ENCODE assay signal across 7 cellular contexts in genomic region chr16:67942200-67942509, GRCh38. TPM values are rescaled to one million over a fixed set of nuclear protein-coding genes. Genes with fewer than 3 reads are reported as not detected.
A peak's percentile ranks its signal among the peaks of the same experiment; 100 is the strongest.
DNase-seq lines count a peak whose midpoint lies in the region; ATAC-seq and TF ChIP-seq lines count a peak whose summit lies in the region.

No MANE protein-coding gene starts in this region.

- DNase-seq in G401 (ENCODE audit: low spot score) (peak; percentile 54), HuH-7 (ENCODE audit: low spot score) (peak; percentile 96), activated B cell treated with CpG ODN at 0.5 μM for 24 hours (no peak), esophagus muscularis mucosa (ENCODE audit: extremely low spot score) (no peak), osteoblast (ENCODE audit: insufficient read length, low spot score, missing footprints) (peak; percentile 96), NCI-H2107 treated with DMSO at 0.1 percent for 48 hours (lab: John Stamatoyannopoulos, UW; ENCODE audit: unreplicated experiment) (no peak)

- in situ Hi-C loops in G401 (cut with HindIII; ENCODE audit: low sequenced_read_pairs), result no loop called here

- peaks cover 39% of the 10 kb centered on the region for H4K20me1 ChIP-seq in osteoblast (ENCODE audit: insufficient read depth, low read length)

- peaks cover 22% of the 10 kb centered on the region for H3K4me1 Mint-ChIP-seq in activated B cell treated with CpG ODN at 0.5 μM for 24 hours

- H3K36me3 ChIP-seq in esophagus muscularis mucosa (peaks cover 42 to 84% (median 71%) of the 10 kb centered on the region in 4 donors), osteoblast (ENCODE audit: insufficient read depth, low read length) (peaks cover 81% of the 10 kb centered on the region)

- no peaks in the 10 kb centered on the region for H3K27me3 ChIP-seq in esophagus muscularis mucosa
- H3K27me3 ChIP-seq in osteoblast (ENCODE audit: insufficient read depth, low read length), result no peaks in the 10 kb centered on the region

- no peaks in the 10 kb centered on the region for H3K27me3 Mint-ChIP-seq in activated B cell treated with CpG ODN at 0.5 μM for 24 hours

- no peak overlapping the region for H2AFZ ChIP-seq in osteoblast (ENCODE audit: low read length)

- TF ChIP-seq CTCF in activated B cell treated with CpG ODN at 0.5 μM for 24 hours (IDR thresholded peaks at IDR 0.05), result no peak
- TF ChIP-seq CTCF in esophagus muscularis mucosa (IDR thresholded peaks at IDR 0.05), result peak; percentile 35 to 70 (median 44)
- peak; percentile 76 for TF ChIP-seq CTCF in osteoblast (IDR thresholded peaks at IDR 0.05; ENCODE audit: extremely low read depth, low read depth, low read length)

- H3K4me2 ChIP-seq in osteoblast (ENCODE audit: insufficient read depth, low read length), result no peak overlapping the region

- intact Hi-C loops in activated B cell treated with CpG ODN at 0.5 μM for 24 hours (cut with micrococcal nuclease), result no loop called here
- intact Hi-C loops in esophagus muscularis mucosa (cut with DNase I), result no loop called here

- H3K9me3 ChIP-seq in esophagus muscularis mucosa, result no peaks in the 10 kb centered on the region
- no peaks in the 10 kb centered on the region for H3K9me3 ChIP-seq in osteoblast (ENCODE audit: low read depth, low read length)

- H3K79me2 ChIP-seq in osteoblast (ENCODE audit: insufficient read depth, low read length), result peaks cover 25% of the 10 kb centered on the region

- H3K4me3 ChIP-seq in esophagus muscularis mucosa (no peak overlapping the region), osteoblast (ENCODE audit: insufficient read depth, low read length) (no peak overlapping the region)

- WGBS in esophagus muscularis mucosa, result 83% methylated on average over 6 of the region's 6 CpGs

- no peak overlapping the region for H3K27ac Mint-ChIP-seq in activated B cell treated with CpG ODN at 0.5 μM for 24 hours

- POLR2A ChIA-PET in activated B cell treated with CpG ODN at 0.5 μM for 24 hours (lab: Charles Lee), result interaction anchor here (0.6 to 1.4 kb wide), 3 partner anchors 9 to 130 kb away, joined by 3 to 4 read pairs (median 3); no protein-coding TSS in a partner anchor

- H3K9me3 Mint-ChIP-seq in activated B cell treated with CpG ODN at 0.5 μM for 24 hours, result no peaks in the 10 kb centered on the region

- TF ChIP-seq POLR2A in esophagus muscularis mucosa (IDR thresholded peaks at IDR 0.05; ENCODE audit: low read depth), result no peak

- H3K4me1 ChIP-seq in esophagus muscularis mucosa, result peaks cover 31 to 75% (median 59%) of the 10 kb centered on the region in 4 donors
- H3K4me1 ChIP-seq in osteoblast (ENCODE audit: insufficient read depth, low read length), result peaks cover 4% of the 10 kb centered on the region

- H3K27ac ChIP-seq in esophagus muscularis mucosa (replicated peaks in 1 of 4), result peak overlapping the region in 3 of 4 donors; percentile 74 to 85 (median 84)
- H3K27ac ChIP-seq in osteoblast (ENCODE audit: low read depth, low read length), result no peak overlapping the region

- CTCF ChIA-PET in activated B cell treated with CpG ODN at 0.5 μM for 24 hours (lab: Charles Lee), result interaction anchor here (0.6 to 2.6 kb wide), 9 partner anchors 10 to 123 kb away, joined by 3 to 15 read pairs (median 3); no protein-coding TSS in a partner anchor

- no peak for TF ChIP-seq EP300 in esophagus muscularis mucosa (IDR thresholded peaks at IDR 0.05)

- ATAC-seq in activated B cell treated with CpG ODN at 0.5 μM for 24 hours (ENCODE audit: low read depth), result peak; percentile 81
- no peak for ATAC-seq in HG02678 (IDR thresholded peaks at IDR 0.05; ENCODE audit: unreplicated experiment)

- no peak overlapping the region for H3K4me3 Mint-ChIP-seq in activated B cell treated with CpG ODN at 0.5 μM for 24 hours

- peaks cover 13% of the 10 kb centered on the region for H3K36me3 Mint-ChIP-seq in activated B cell treated with CpG ODN at 0.5 μM for 24 hours (ENCODE audit: low read depth)

RNA-seq across cellular contexts. Expression of gene LCAT, which starts 1.8 kb away (rescaled TPM):
- total RNA-seq in G401 (2014; rRNA removed; shearing (Covaris generic)), result 6.0 and 8.1 TPM in 2 replicates
- 15.8 and 17.0 TPM in 2 replicates for total RNA-seq in activated B cell treated with CpG ODN at 0.5 μM for 24 hours
- total RNA-seq in esophagus muscularis mucosa, result 10 to 100 TPM; 13.9 to 43.1 (median 22.0) TPM
- total RNA-seq in osteoblast, result 6.9 and 8.8 TPM in 2 replicates

RNA-seq across cellular contexts. Expression of gene PSMB10, which starts 5.5 kb away (rescaled TPM):
- 17.1 and 26.2 TPM in 2 replicates for total RNA-seq in G401 (2014; rRNA removed; shearing (Covaris generic))
- total RNA-seq in activated B cell treated with CpG ODN at 0.5 μM for 24 hours (202 and 232 TPM in 2 replicates), esophagus muscularis mucosa (10 to 100 TPM; 17.2 to 51.6 (median 36.1) TPM), osteoblast (44.5 and 47.0 TPM in 2 replicates)

RNA-seq across cellular contexts. Expression of gene CTRL, which starts 10.5 kb away (rescaled TPM):
- 0.18 TPM in 1 of 2 replicates, not detected in the other for total RNA-seq in G401 (2014; rRNA removed; shearing (Covaris generic))
- total RNA-seq in activated B cell treated with CpG ODN at 0.5 μM for 24 hours (4.1 and 6.2 TPM in 2 replicates), esophagus muscularis mucosa (1 to 10 TPM in 1 of 4 donors, under 1 TPM in 2, not detected in 1; 0.80 to 1.1 (median 0.99) TPM), osteoblast (0.36 and 0.59 TPM in 2 replicates)

RNA-seq across cellular contexts. Expression of gene SLC12A4, which starts 26.3 kb away (rescaled TPM):
- 30.0 and 46.2 TPM in 2 replicates for total RNA-seq in G401 (2014; rRNA removed; shearing (Covaris generic))
- total RNA-seq in activated B cell treated with CpG ODN at 0.5 μM for 24 hours (24.6 and 37.9 TPM in 2 replicates), esophagus muscularis mucosa (100 to 1,000 TPM in 1 of 4 donors, 10 to 100 TPM in 3; 65.8 to 142 (median 81.3) TPM), osteoblast (79.3 and 82.2 TPM in 2 replicates)

RNA-seq across cellular contexts. Expression of gene DPEP3, which starts 38.1 kb away (rescaled TPM):
- not detected in 2 replicates for total RNA-seq in G401 (2014; rRNA removed; shearing (Covaris generic))
- total RNA-seq in activated B cell treated with CpG ODN at 0.5 μM for 24 hours (0.29 and 0.38 TPM in 2 replicates), esophagus muscularis mucosa (under 1 TPM in 1 of 4 donors, not detected in 3; 0.17 TPM), osteoblast (not detected in 2 replicates)

Comparison
In these comparisons a context has a peak if more than half of its experiments do, and no peak if none do; other contexts are left out.
1. DNase-seq: peak in G401 (single experiment), HuH-7 (single experiment) and osteoblast (single experiment); none in activated B cell treated with CpG ODN at 0.5 μM for 24 hours (single experiment), esophagus muscularis mucosa (single experiment) and NCI-H2107 treated with DMSO at 0.1 percent for 48 hours (single experiment).